1 cellular context compared by ENCODE assay signal in genomic region chr3:98110191-98110908, GRCh38.
TF ChIP-seq lines count a peak whose summit lies in the region.

No MANE protein-coding gene starts in this region.

TF ChIP-seq in IMR-90, 13 proteins besides CTCF, POLR2A, EP300 and RAD21:
- TF ChIP-seq MAFK (IDR thresholded peaks at IDR 0.05; ENCODE audit: low read depth, low read length) = peak; percentile 50; the same call in 1 of the 2 replicates
- no peak for TF ChIP-seq NFE2L2 (IDR thresholded peaks at IDR 0.05; ENCODE audit: low read depth, low read length)
- no peak for TF ChIP-seq SMC3 (IDR thresholded peaks at IDR 0.05; ENCODE audit: low read depth, low read length)
